In genomic region chr3:50617096-50617791, GRCh38 we compare ENCODE assay signal across 8 cellular contexts. TPM values are rescaled to one million over a fixed set of nuclear protein-coding genes. Genes with fewer than 3 reads are reported as not detected.
A peak's percentile ranks its signal among the peaks of the same experiment; 100 is the strongest.
DNase-seq lines count a peak whose midpoint lies in the region; ATAC-seq, FAIRE-seq and TF ChIP-seq lines count a peak whose summit lies in the region.

Gene MAPKAPK3, plus strand, starts transcription at chr3:50617151. Its CDS starts 415 bp downstream, at chr3:50617566.

- H3K9me3 Mint-ChIP-seq in stimulated activated naive B cell treated with anti-CD40 and anti-IgM and Interleukin-4, amounts not matched to agents 10 μg/mL and 1 μg/mL and 100 μg/mL, for 72 hours: no peaks in the 10 kb centered on the region

- CTCF ChIA-PET in activated CD8-positive, alpha-beta memory T cell treated with anti-CD3 and anti-CD28 coated beads for 36 hours (lab: Charles Lee): interaction anchor here (0.8 to 24.2 kb wide), 19 partner anchors 11 to 252 kb away, joined by 3 to 600 read pairs (median 8); partner anchors contain the start of genes C3orf18, DOCK3 and HEMK1
- CTCF ChIA-PET in GM12878 (lab: Yijun Ruan, JAX): interaction anchor here (0.6 to 13.9 kb wide), 25 partner anchors 7 to 1500 kb away, joined by 3 to 410 read pairs (median 6); partner anchors contain the start of genes C3orf18, HEMK1 and MANF

- H3K9me3 ChIP-seq in NT2/D1 (ENCODE audit: insufficient read depth, low read length) (no peaks in the 10 kb centered on the region), GM12878 (replicated peaks; ENCODE audit: control insufficient read depth, insufficient read depth, low read length) (no peaks in the 10 kb centered on the region)

- H3K27me3 Mint-ChIP-seq in stimulated activated naive B cell treated with anti-CD40 and anti-IgM and Interleukin-4, amounts not matched to agents 10 μg/mL and 1 μg/mL and 100 μg/mL, for 72 hours: no peaks in the 10 kb centered on the region

- peak; percentile 71 for TF ChIP-seq POLR2A in GM12878 (IDR thresholded peaks at IDR 0.05; ENCODE audit: low read depth, low read length)

- ATAC-seq in HG02798 (IDR thresholded peaks at IDR 0.05; ENCODE audit: poor library complexity, unreplicated experiment) (peak; percentile 13), GM12878 (peak; percentile 30)
- ATAC-seq in stimulated activated naive B cell treated with anti-CD40 and anti-IgM and Interleukin-4, amounts not matched to agents 10 μg/mL and 1 μg/mL and 100 μg/mL, for 72 hours (replicated peaks): peak; percentile 15 to 21

- peak within 1 kb of the TSS; percentile 73 for H3K4me3 ChIP-seq in NT2/D1 (ENCODE audit: insufficient read length, low read depth)
- H3K4me3 ChIP-seq in GM12878: peak within 1 kb of the TSS; percentile 87

- no peaks in the 10 kb centered on the region for H4K20me1 ChIP-seq in GM12878 (ENCODE audit: control insufficient read depth, insufficient read depth)

- no peak for TF ChIP-seq RAD21 in GM12878 (IDR thresholded peaks at IDR 0.05; ENCODE audit: insufficient read depth, low read depth, low read length)

- WGBS in GM12878 (ENCODE audit: insufficient coverage, insufficient replicate concordance, low lambda C conversion rate, missing lambda C conversion rate): 9% methylated on average over 31 of the region's 58 CpGs

- H3K27me3 ChIP-seq in NT2/D1 (ENCODE audit: insufficient read depth, insufficient read length) (peaks cover 33% of the 10 kb centered on the region), GM12878 (replicated peaks in 1 of 2; ENCODE audit: control insufficient read depth in 2 of 2, insufficient read depth in 2 of 2, low read length in 1 of 2) (no peaks in the 10 kb centered on the region)

- POLR2A ChIA-PET in activated CD8-positive, alpha-beta memory T cell treated with anti-CD3 and anti-CD28 coated beads for 36 hours (lab: Charles Lee): interaction anchor here (0.8 to 19.3 kb wide), 6 partner anchors 9 to 45 kb away, joined by 3 to 594 read pairs (median 7); partner anchors contain the start of genes C3orf18 and HEMK1
- POLR2A ChIA-PET in GM12878 (lab: Charles Lee): interaction anchor here (0.5 to 3.6 kb wide), 4 partner anchors 37 to 99 kb away, joined by 3 to 16 read pairs (median 8); partner anchors contain the start of genes C3orf18 and HEMK1

- H3K36me3 ChIP-seq in NT2/D1 (ENCODE audit: insufficient read depth, insufficient read length, low read length) (peaks cover 20% of the 10 kb centered on the region), GM12878 (ENCODE audit: control insufficient read depth in 2 of 2, insufficient read depth in 2 of 2, low read length in 1 of 2) (no peaks in the 10 kb centered on the region)

- peaks cover 4% of the 10 kb centered on the region for H3K79me2 ChIP-seq in GM12878 (ENCODE audit: control insufficient read depth, insufficient read depth, low read length)

- peak within 1 kb of the TSS; percentile 89 for H3K9ac ChIP-seq in NT2/D1 (ENCODE audit: insufficient read length, low read depth)
- H3K9ac ChIP-seq in GM12878 (ENCODE audit: control insufficient read depth, insufficient read depth, low read length): peak within 1 kb of the TSS; percentile 70

- DNase-seq in activated CD8-positive, alpha-beta memory T cell treated with anti-CD3 and anti-CD28 coated beads, Interleukin-2, amount 50 U/mL, for 48 hours: no peak
- DNase-seq in NT2/D1 (ENCODE audit: low read depth, low spot score) (no peak), GM12878 (ENCODE audit: low read depth, low spot score) (no peak), islet precursor cell (peak; percentile 70), HCEC 1CT (no peak)
- DNase-seq in stimulated activated naive B cell treated with anti-CD40 and anti-IgM and Interleukin-4, amounts not matched to agents 10 μg/mL and 1 μg/mL and 100 μg/mL, for 72 hours: no peak

- intact Hi-C loops in GM12878 (cut with micrococcal nuclease; ENCODE audit: unreplicated experiment): loop anchor here (2.0 to 5.0 kb wide), 5 partner anchors 354 to 1065 kb away; partner anchors contain the start of gene MANF

- H3K4me1 Mint-ChIP-seq in stimulated activated naive B cell treated with anti-CD40 and anti-IgM and Interleukin-4, amounts not matched to agents 10 μg/mL and 1 μg/mL and 100 μg/mL, for 72 hours: peaks cover 50 to 79% of the 10 kb centered on the region in 2 donors

- SMC1A ChIA-PET in GM12878 (lab: Charles Lee; ENCODE audit: uncharacterized antibody, unreplicated experiment): interaction anchor here (1.0 to 11.4 kb wide), 13 partner anchors 9 to 817 kb away, joined by 3 to 186 read pairs (median 7); partner anchors contain the start of gene HEMK1

- in situ Hi-C loops in GM12878 (cut with MboI): loop anchor here (5.0 to 25.0 kb wide), 2 partner anchors 760 to 1070 kb away; no protein-coding TSS in a partner anchor

- RAD21 ChIA-PET in GM12878 (lab: Charles Lee; ENCODE audit: unreplicated experiment): interaction anchor here (1.0 to 12.9 kb wide), 9 partner anchors 10 to 768 kb away, joined by 3 to 244 read pairs (median 14); partner anchors contain the start of genes CYB561D2, HEMK1, MANF and NPRL2

- H3K27ac ChIP-seq in GM12878 (ENCODE audit: control insufficient read depth, insufficient read depth): peak within 1 kb of the TSS; percentile 57

- H3K36me3 Mint-ChIP-seq in stimulated activated naive B cell treated with anti-CD40 and anti-IgM and Interleukin-4, amounts not matched to agents 10 μg/mL and 1 μg/mL and 100 μg/mL, for 72 hours: peaks cover 15 to 32% of the 10 kb centered on the region in 2 donors

- peak within 1 kb of the TSS; percentile 99 for H3K4me2 ChIP-seq in GM12878 (ENCODE audit: control insufficient read depth, insufficient read depth)

- H3K4me3 Mint-ChIP-seq in stimulated activated naive B cell treated with anti-CD40 and anti-IgM and Interleukin-4, amounts not matched to agents 10 μg/mL and 1 μg/mL and 100 μg/mL, for 72 hours: peak within 1 kb of the TSS; percentile 95 to 96

- TF ChIP-seq CTCF in GM12878 (IDR thresholded peaks at IDR 0.05 in 2 of 3, conservative IDR thresholded peaks at IDR 0.05 in 1 of 3; ENCODE audit: control insufficient read depth in 2 of 3, extremely low read depth in 1 of 3, insufficient read depth in 1 of 3, low read depth in 3 of 3, low read length in 3 of 3): no peak

- H2AFZ ChIP-seq in GM12878 (ENCODE audit: control insufficient read depth, low read depth, low read length): peak within 1 kb of the TSS; percentile 89

- TF ChIP-seq EP300 in GM12878 (IDR thresholded peaks at IDR 0.05; ENCODE audit: borderline replicate concordance in 1 of 2, control insufficient read depth in 1 of 2, low read depth in 2 of 2, low read length in 2 of 2): no peak

- H3K4me1 ChIP-seq in NT2/D1 (ENCODE audit: insufficient read depth, insufficient read length): peaks cover 8% of the 10 kb centered on the region
- peaks cover 23% of the 10 kb centered on the region for H3K4me1 ChIP-seq in GM12878 (ENCODE audit: control insufficient read depth, insufficient read depth, low read length)

- peak within 1 kb of the TSS; percentile 94 for H3K27ac Mint-ChIP-seq in stimulated activated naive B cell treated with anti-CD40 and anti-IgM and Interleukin-4, amounts not matched to agents 10 μg/mL and 1 μg/mL and 100 μg/mL, for 72 hours

- FAIRE-seq in GM12878 (lab: Jason Lieb, UNC): no peak

- BruUV-seq in GM12878 (replicated peaks; lab: Mats Ljungman, UMichigan): no TSS peak

TF ChIP-seq in GM12878, 131 proteins besides CTCF, POLR2A, EP300 and RAD21 (continues in another document):
- TF ChIP-seq HDGF (IDR thresholded peaks at IDR 0.05) (no peak), TBL1XR1 (IDR thresholded peaks at IDR 0.05; ENCODE audit: low read depth, low read length) (no peak), SMAD1 (IDR thresholded peaks at IDR 0.05; ENCODE audit: low read depth, partially characterized antibody) (no peak), ZNF622 (IDR thresholded peaks at IDR 0.05) (no peak), KAT2A (conservative IDR thresholded peaks at IDR 0.05; ENCODE audit: control insufficient read depth, low read depth, low read length) (no peak), MXI1 (IDR thresholded peaks at IDR 0.05; ENCODE audit: low read depth, low read length) (no peak), FOXM1 (IDR thresholded peaks at IDR 0.05; ENCODE audit: low read depth, low read length) (no peak), BCL11A (IDR thresholded peaks at IDR 0.05; ENCODE audit: low read depth, low read length) (no peak), NRF1 (conservative IDR thresholded peaks at IDR 0.05; ENCODE audit: low read depth, low read length) (no peak)

RNA-seq across cellular contexts. Expression of gene MAPKAPK3, which starts in this region (rescaled TPM):
- total RNA-seq in activated CD8-positive, alpha-beta memory T cell treated with anti-CD3 and anti-CD28 coated beads for 36 hours: 100 to 1,000 TPM; 169 to 170 TPM
- 25.1 and 26.3 TPM in 2 replicates for total RNA-seq in GM12878 (2013; cell fraction: nucleolus; rRNA removed)
- total RNA-seq in GM12878 (2014; rRNA removed): 42.6 and 49.2 TPM in 2 replicates
- total RNA-seq in GM12878 (2014; rRNA removed; fragmentation: Illumina TruSeq; extraction: Trizol): 25.4 and 27.2 TPM in 2 replicates
- 39.9 and 42.0 TPM in 2 replicates for total RNA-seq in GM12878 (2021)
- 9.1 TPM for polyA plus RNA-seq in GM12878 (2011; ENCODE audit: low read depth)
- polyA plus RNA-seq in GM12878 (2011; rRNA removed): 33.5 and 66.0 TPM in 2 replicates
- 81.5 and 93.9 TPM in 2 replicates for polyA plus RNA-seq in GM12878 (2011; cell fraction: cytosol; rRNA removed)
- polyA plus RNA-seq in GM12878 (2011; cell fraction: nucleus; rRNA removed): 58.1 and 59.6 TPM in 2 replicates
- polyA plus RNA-seq in GM12878 (2012): 14.5 and 14.9 TPM in 2 replicates
- polyA plus RNA-seq in GM12878 (2014; fragmentation: Illumina TruSeq; extraction: Trizol): 39.9 and 46.7 TPM in 2 replicates
- polyA plus RNA-seq in GM12878 (2014; fragmentation: Nextera tagmentation; extraction: Ambion mirVana): 1 to 10 TPM; 7.9 to 8.7 TPM
- 43.9 and 45.3 TPM in 2 replicates for polyA plus RNA-seq in GM12878 (2014; rRNA removed)
- 10 to 100 TPM; 32.4 to 38.0 TPM for polyA plus RNA-seq in GM12878 (2016; fragmentation: Nextera tagmentation; extraction: Ambion mirVana)
- polyA minus RNA-seq in GM12878 (2011; rRNA and poly(A)+ RNA removed): 53.0 and 58.0 TPM in 2 replicates
- polyA minus RNA-seq in GM12878 (2011; cell fraction: cytosol; rRNA and poly(A)+ RNA removed): 12.2 and 17.4 TPM in 2 replicates
- polyA minus RNA-seq in GM12878 (2011; cell fraction: nucleus; rRNA and poly(A)+ RNA removed): 11.7 and 18.6 TPM in 2 replicates
